1 cellular context compared by ENCODE assay signal in genomic region chr1:12657060-12657866, GRCh38.
TF ChIP-seq lines count a peak whose summit lies in the region.

No MANE protein-coding gene starts in this region.

TF ChIP-seq in K562, 482 proteins besides CTCF, POLR2A, EP300 and RAD21 (continued from another document and continues in another):
- peak; percentile 73 for TF ChIP-seq MGA (IDR thresholded peaks at IDR 0.05)
- no peak for TF ChIP-seq ZNF12 (CRISPR knock-in tag; IDR thresholded peaks at IDR 0.05)
- TF ChIP-seq GATAD2A (IDR thresholded peaks at IDR 0.05) = no peak
- TF ChIP-seq CEBPZ (IDR thresholded peaks at IDR 0.05; ENCODE audit: borderline replicate concordance, low read depth, low read length) = no peak
- TF ChIP-seq POLR2AphosphoS5 (IDR thresholded peaks at IDR 0.05; ENCODE audit: control insufficient read depth, insufficient read depth, low read depth, low read length) = peak; percentile 88
- TF ChIP-seq CEBPB (tag; IDR thresholded peaks at IDR 0.05) = no peak
- TF ChIP-seq RREB1 (CRISPR knock-in tag; IDR thresholded peaks at IDR 0.05) = no peak
- TF ChIP-seq ELK1 (CRISPR knock-in tag; IDR thresholded peaks at IDR 0.05) = no peak
- TF ChIP-seq NFRKB (IDR thresholded peaks at IDR 0.05; ENCODE audit: low read depth) = no peak
- TF ChIP-seq ZNF311 (CRISPR knock-in tag; IDR thresholded peaks at IDR 0.05) = no peak
- no peak for TF ChIP-seq ZNF740 (CRISPR knock-in tag; IDR thresholded peaks at IDR 0.05)
- TF ChIP-seq ZNF740 (tag; IDR thresholded peaks at IDR 0.05) = no peak
- TF ChIP-seq HOMEZ (CRISPR knock-in tag; IDR thresholded peaks at IDR 0.05) = no peak
- TF ChIP-seq IRF2 (CRISPR knock-in tag; IDR thresholded peaks at IDR 0.05) = no peak
- no peak for TF ChIP-seq HBP1 (CRISPR knock-in tag; IDR thresholded peaks at IDR 0.05)
- TF ChIP-seq ZNF444 (CRISPR knock-in tag; IDR thresholded peaks at IDR 0.05) = no peak
- no peak for TF ChIP-seq HNRNPK (IDR thresholded peaks at IDR 0.05; ENCODE audit: low read depth, low read length, poor library complexity, severe bottlenecking)
- TF ChIP-seq BCOR (IDR thresholded peaks at IDR 0.05) = no peak
- 0 out of 2 replicates have a peak, but pooled peaks have one; percentile 2 for TF ChIP-seq ID3 (CRISPR knock-in tag; IDR thresholded peaks at IDR 0.05)
- no peak for TF ChIP-seq ID3 (tag; IDR thresholded peaks at IDR 0.05)
- TF ChIP-seq SNRNP70 (optimal IDR thresholded peaks at IDR 0.05; ENCODE audit: low read depth, low read length) = no peak
- TF ChIP-seq ZBTB43 (CRISPR knock-in tag; IDR thresholded peaks at IDR 0.05) = peak; percentile 46; the same call in 1 of the 2 replicates
